ENCODE assay signal across 8 cellular contexts in genomic region chr22:20205964-20206708, GRCh38. TPM values are rescaled to one million over a fixed set of nuclear protein-coding genes. Genes with fewer than 3 reads are reported as not detected.
DNase-seq lines count a peak whose midpoint lies in the region; ATAC-seq and TF ChIP-seq lines count a peak whose summit lies in the region.

No MANE protein-coding gene starts in this region.

- no peaks in the 10 kb centered on the region for H3K9me3 ChIP-seq in right atrium auricular region

- H3K4me3 ChIP-seq in GM06990 (replicated peaks; ENCODE audit: low read depth, low read length) (peak overlapping the region; percentile 75), right atrium auricular region (peak overlapping the region; percentile 51 to 53), skin epidermis (peak overlapping the region; percentile 39 to 76 (median 57))

- H3K27ac ChIP-seq in right atrium auricular region (peak overlapping the region; percentile 53 to 70), skin epidermis (peak overlapping the region; percentile 34 to 95 (median 83))

- H3K27me3 ChIP-seq in GM06990 (replicated peaks; ENCODE audit: control insufficient read depth, insufficient read depth, low read length) (no peaks in the 10 kb centered on the region; the same call in 1 of the 2 replicates), right atrium auricular region (no peaks in the 10 kb centered on the region)

- DNase-seq in GM06990 (ENCODE audit: extremely low read depth, insufficient read length) (peak; percentile 59), SK-N-DZ (ENCODE audit: low spot score) (peak; percentile 69), right atrium auricular region (ENCODE audit: low spot score) (peak; percentile 79), iPS-NIHi11 (ENCODE audit: low spot score) (no peak), NCI-H446 treated with DMSO at 0.1 percent for 48 hours (lab: John Stamatoyannopoulos, UW) (no peak)
- peak; percentile 72 for DNase-seq in activated naive CD4-positive, alpha-beta T cell treated with anti-CD3 and anti-CD28 coated beads, Interleukin-2, amount 50 U/mL, for 16 hours

- ATAC-seq in HG02973 (IDR thresholded peaks at IDR 0.05; ENCODE audit: unreplicated experiment), result peak; percentile 68

- H3K4me1 ChIP-seq in right atrium auricular region, result peaks cover 0 to 49% of the 10 kb centered on the region in 2 donors

- no peaks in the 10 kb centered on the region; the same call in 1 of the 2 replicates for H3K36me3 ChIP-seq in GM06990 (ENCODE audit: control insufficient read depth, insufficient read depth, low read length)
- H3K36me3 ChIP-seq in right atrium auricular region, result no peaks in the 10 kb centered on the region

- TF ChIP-seq CTCF in GM06990 (IDR thresholded peaks at IDR 0.05; ENCODE audit: insufficient read depth, low read length, poor library complexity, severe bottlenecking) (no peak), right atrium auricular region (IDR thresholded peaks at IDR 0.05) (no peak)

RNA-seq across cellular contexts. Expression of gene CCDC188, which starts 55.3 kb away (rescaled TPM):
- polyA plus RNA-seq in SK-N-DZ (2014; cell fraction: cytosol; rRNA removed), result 4.8 and 7.7 TPM in 2 replicates
- 13.0 and 26.0 TPM in 2 replicates for polyA plus RNA-seq in SK-N-DZ (2014; cell fraction: nucleus; rRNA removed)
- under 1 TPM in 1 of 2 donors, not detected in 1; 0.43 TPM for total RNA-seq in right atrium auricular region

Comparison
In these comparisons a context has a peak if more than half of its experiments do, and no peak if none do; other contexts are left out.
1. DNase-seq: peak in GM06990 (single experiment), SK-N-DZ (single experiment), activated naive CD4-positive, alpha-beta T cell treated with anti-CD3 and anti-CD28 coated beads, Interleukin-2, amount 50 U/mL, for 16 hours (single experiment) and right atrium auricular region (single experiment); none in iPS-NIHi11 (single experiment) and NCI-H446 treated with DMSO at 0.1 percent for 48 hours (single experiment).
2. Peak in every context shown above with its lines, with median percentiles within 50 percentile points of each other: H3K4me3 ChIP-seq.